ENCODE assay signal across 8 cellular contexts in the genomic region with DNA sequence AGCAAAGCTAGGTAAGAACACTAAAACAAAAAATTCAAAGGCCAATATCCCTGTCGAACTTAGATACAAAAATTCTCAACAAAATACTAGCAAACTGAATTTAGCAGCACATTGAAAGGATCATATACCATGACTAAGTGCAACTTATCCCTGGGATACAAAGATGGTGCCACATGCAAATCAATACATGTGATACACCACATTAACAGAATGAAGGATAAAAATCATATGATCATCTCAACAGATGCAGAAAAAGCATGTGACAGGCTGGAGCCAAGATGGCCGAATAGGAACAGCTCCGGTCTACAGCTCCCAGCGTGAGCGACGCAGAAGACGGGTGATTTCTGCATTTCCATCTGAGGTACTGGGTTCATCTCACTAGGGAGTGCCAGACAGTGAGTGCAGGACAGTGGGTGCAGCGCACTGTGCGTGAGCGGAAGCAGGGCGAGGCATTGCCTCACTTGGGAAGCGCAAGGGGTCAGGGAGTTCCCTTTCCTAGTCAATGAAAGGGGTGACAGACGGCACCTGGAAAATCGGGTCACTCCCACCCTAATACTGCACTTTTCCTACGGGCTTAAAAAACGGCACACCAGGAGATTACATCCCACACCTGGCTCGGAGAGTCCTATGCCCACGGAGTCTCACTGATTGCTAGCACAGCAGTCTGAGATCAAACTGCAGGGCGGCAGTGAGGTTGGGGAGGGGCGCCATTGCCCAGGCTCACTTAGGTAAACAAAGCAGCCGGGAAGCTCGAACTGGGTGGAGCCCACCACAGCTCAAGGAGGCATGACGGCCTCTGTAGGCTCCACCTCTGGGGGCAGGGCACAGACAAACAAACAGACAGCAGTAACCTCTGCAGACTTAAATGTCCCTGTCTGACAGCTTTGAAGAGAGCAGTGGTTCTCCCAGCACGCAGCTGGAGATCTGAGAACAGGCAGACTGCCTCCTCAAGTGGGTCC.
DNase-seq lines count a peak whose midpoint lies in the region; ATAC-seq and TF ChIP-seq lines count a peak whose summit lies in the region.
"Not testable (repeated sequence)": the region's sequence is repeated elsewhere in the genome, so short reads cannot be mapped to it uniquely, and the experiment has no call there.

No MANE protein-coding gene starts in this region.

- H3K9me3 ChIP-seq in HUES6 (ENCODE audit: control insufficient read depth, insufficient read depth, low read depth, low read length) (peaks cover 23% of the 10 kb centered on the region), mucosa of descending colon (peaks cover 19% of the 10 kb centered on the region)
- H3K9me3 ChIP-seq in iPS-15b (ENCODE audit: control insufficient read depth, insufficient read depth, low read length); upper lobe of left lung: not testable (repeated sequence)

- H3K4me3 ChIP-seq in HUES6 (ENCODE audit: low read depth, low read length) (peak overlapping the region; percentile 59), iPS-15b (ENCODE audit: low read depth, low read length) (peak overlapping the region; percentile 45)
- H3K4me3 ChIP-seq in mucosa of descending colon, upper lobe of left lung: not testable (repeated sequence)

- not testable (repeated sequence) for H3K27ac ChIP-seq in HUES6 (ENCODE audit: low read depth, low read length); upper lobe of left lung

- TF ChIP-seq CTCF in mucosa of descending colon (IDR thresholded peaks at IDR 0.05); upper lobe of left lung (IDR thresholded peaks at IDR 0.05): not testable (repeated sequence)

- H3K36me3 ChIP-seq in HUES6 (ENCODE audit: control insufficient read depth, insufficient read depth, low read length): peaks cover 13% of the 10 kb centered on the region
- not testable (repeated sequence) for H3K36me3 ChIP-seq in iPS-15b (ENCODE audit: control insufficient read depth, insufficient read depth, low read length); mucosa of descending colon (ENCODE audit: low read depth); upper lobe of left lung

- not testable (repeated sequence) for H3K27me3 ChIP-seq in HUES6 (ENCODE audit: control insufficient read depth, insufficient read depth, low read length); iPS-15b (ENCODE audit: control insufficient read depth, insufficient read depth, low read length); upper lobe of left lung

- 83 to 85% methylated on average over 20 to 24 of the region's 24 CpGs for WGBS in upper lobe of left lung, 2 donors

- not testable (repeated sequence) for TF ChIP-seq EP300 in upper lobe of left lung (IDR thresholded peaks at IDR 0.05)

- DNase-seq in DMS53 (lab: John Stamatoyannopoulos, UW) (peak; percentile 92), NCI-H2029 (lab: John Stamatoyannopoulos, UW) (peak; percentile 40), NCI-H69 (lab: John Stamatoyannopoulos, UW) (peak; percentile 54), amniotic epithelial cell (ENCODE audit: low read depth) (peak; percentile 8), mucosa of descending colon (peak in 2 of 3 donors; percentile 47 to 60), upper lobe of left lung (peak; percentile 13 to 36)

- not testable (repeated sequence) for ATAC-seq in mucosa of descending colon; upper lobe of left lung (ENCODE audit: low FRiP score in 2 of 2)

- not testable (repeated sequence) for TF ChIP-seq POLR2A in upper lobe of left lung (IDR thresholded peaks at IDR 0.05)

- intact Hi-C loops in mucosa of descending colon (cut with DNase I, micrococcal nuclease): not testable (repeated sequence)

- H3K4me1 ChIP-seq in HUES6 (ENCODE audit: control insufficient read depth, insufficient read depth, low read length); iPS-15b (ENCODE audit: control insufficient read depth, insufficient read depth, low read length); mucosa of descending colon (ENCODE audit: low read depth); upper lobe of left lung: not testable (repeated sequence)

- peak overlapping the region; percentile 27 for H3K9ac ChIP-seq in HUES6 (ENCODE audit: low read length)
- not testable (repeated sequence) for H3K9ac ChIP-seq in iPS-15b (ENCODE audit: low read depth, low read length)

Comparison
In these comparisons a context has a peak if more than half of its experiments do, and no peak if none do; other contexts are left out.
1. DNase-seq: peak in every context shown above with its lines; median percentile 92 in DMS53; 54 in NCI-H69; 54 in mucosa of descending colon; 40 in NCI-H2029; 24 in upper lobe of left lung; 8 in amniotic epithelial cell.